ENCODE assay signal across 24 cellular contexts in the genomic region with DNA sequence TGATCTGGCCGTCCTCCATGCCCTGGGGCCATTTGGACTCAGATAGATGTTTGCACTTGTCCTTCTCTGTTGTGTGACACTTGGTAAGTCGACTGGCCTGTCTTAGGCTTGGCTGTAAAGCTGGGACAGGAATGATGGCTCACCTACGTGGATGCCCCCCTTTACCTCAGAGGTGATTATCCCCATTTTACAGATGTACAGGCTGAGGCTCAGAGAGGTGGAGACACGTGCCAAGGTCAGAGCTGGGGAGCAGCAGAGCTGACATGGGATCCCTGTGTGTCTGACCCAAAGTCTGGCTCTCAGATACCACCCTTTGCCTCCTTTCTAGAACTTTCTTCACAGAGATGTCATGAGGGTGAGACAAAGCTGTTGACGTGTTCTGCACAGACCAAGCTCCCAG.
"Had no signal": no experiment of that assay in that cellular context is flagged by ENCODE, and none has a peak within 500 bp of the region (broad histone marks: within the 10 kb centered on the region; RNA-seq: fewer than 3 reads in every experiment).

No MANE protein-coding gene starts in this region.

- H3K36me3 ChIP-seq: lower lobe of right lung, right atrium auricular region, suprapubic skin, thoracic aorta, upper lobe of right lung had no signal

- FAIRE-seq: islet of Langerhans, small intestine had no signal

- H3K27ac Mint-ChIP-seq: immature natural killer cell; nephron; progenitor cell of endocrine pancreas; stimulated activated effector memory CD8-positive, alpha-beta T cell treated with anti-CD3 and anti-CD28 coated beads, Interleukin-12 subunit alpha, Interleukin-12 subunit beta, amount 100 ng/mL, for 72 hours; stimulated activated naive CD8-positive, alpha-beta T cell treated with anti-CD3 and anti-CD28 coated beads, Interleukin-15, Interleukin-2, amounts not matched to agents 100 ng/mL and 50 ng/mL, for 24 hours had no signal

- H3K27ac ChIP-seq: lower lobe of right lung, parathyroid adenoma, right atrium auricular region, sigmoid colon, spleen, suprapubic skin, thoracic aorta, tibial artery, upper lobe of right lung had no signal

- H3K27me3 Mint-ChIP-seq: progenitor cell of endocrine pancreas had no signal

- H3K4me1 ChIP-seq: lower lobe of right lung, suprapubic skin, upper lobe of right lung had no signal

- H3K9me3 ChIP-seq: thoracic aorta had no signal

- H3K4me1 Mint-ChIP-seq: immature natural killer cell; stimulated activated effector memory CD8-positive, alpha-beta T cell treated with anti-CD3 and anti-CD28 coated beads, Interleukin-12 subunit alpha, Interleukin-12 subunit beta, amount 100 ng/mL, for 72 hours had no signal

- H3K36me3 Mint-ChIP-seq: stimulated activated effector memory CD8-positive, alpha-beta T cell treated with anti-CD3 and anti-CD28 coated beads, Interleukin-12 subunit alpha, Interleukin-12 subunit beta, amount 100 ng/mL, for 72 hours had no signal

- ATAC-seq: lower lobe of right lung; naive thymus-derived CD8-positive, alpha-beta T cell; stimulated activated effector memory CD8-positive, alpha-beta T cell treated with anti-CD3 and anti-CD28 coated beads, Interleukin-12 subunit alpha, Interleukin-12 subunit beta, amount 100 ng/mL, for 72 hours; upper lobe of right lung had no signal

- H3K4me3 ChIP-seq: lower lobe of right lung, right atrium auricular region, sigmoid colon, spleen, suprapubic skin, thoracic aorta, tibial artery, upper lobe of right lung had no signal

- H3K27me3 ChIP-seq: right atrium auricular region, sigmoid colon, suprapubic skin, tibial artery, upper lobe of right lung had no signal

- DNase-seq: head of caudate nucleus; hypothalamus; immature natural killer cell; mammary epithelial cell; mesenchymal stem cell; naive thymus-derived CD8-positive, alpha-beta T cell; nucleus accumbens; sigmoid colon; small intestine; spleen; stimulated activated CD4-positive, alpha-beta T cell treated with anti-CD3 and anti-CD28 coated beads, Interleukin-4, amount 100 ng/mL, for 24 hours; stimulated activated naive CD4-positive, alpha-beta T cell; tibial artery; upper lobe of right lung had no signal

- H3K4me3 Mint-ChIP-seq: immature natural killer cell; naive thymus-derived CD8-positive, alpha-beta T cell; nephron; stimulated activated effector memory CD8-positive, alpha-beta T cell treated with anti-CD3 and anti-CD28 coated beads, Interleukin-12 subunit alpha, Interleukin-12 subunit beta, amount 100 ng/mL, for 72 hours; stimulated activated naive CD8-positive, alpha-beta T cell treated with anti-CD3 and anti-CD28 coated beads, Interleukin-15, Interleukin-2, amounts not matched to agents 100 ng/mL and 50 ng/mL, for 24 hours had no signal

- H3K9ac ChIP-seq: parathyroid adenoma had no signal

- H2AFZ ChIP-seq: parathyroid adenoma had no signal
